ENCODE assay signal across 20 cellular contexts in genomic region chr7:152367170-152367569, GRCh38.
DNase-seq lines count a peak whose midpoint lies in the region; ATAC-seq, FAIRE-seq and TF ChIP-seq lines count a peak whose summit lies in the region.
"Had no signal": no experiment of that assay in that cellular context is flagged by ENCODE, and none has a peak within 500 bp of the region (broad histone marks: within the 10 kb centered on the region; RNA-seq: fewer than 3 reads in every experiment).

No MANE protein-coding gene starts in this region.

- peaks cover 5% of the 10 kb centered on the region for H3K9me1 ChIP-seq in IMR-90 (ENCODE audit: insufficient read depth, low read length)

- no peak overlapping the region for H4K8ac ChIP-seq in IMR-90 (ENCODE audit: low read depth in 2 of 2, low read length in 2 of 2)

- H3K27ac ChIP-seq in IMR-90 (ENCODE audit: insufficient read depth, low read length) (no peak overlapping the region), astrocyte (ENCODE audit: low read depth, low read length) (no peak overlapping the region), osteoblast (ENCODE audit: low read depth, low read length) (no peak overlapping the region), skeletal muscle tissue (ENCODE audit: low read depth, low read length) (peak overlapping the region; percentile 73), mammary epithelial cell (ENCODE audit: insufficient read depth, low read depth, low read length) (no peak overlapping the region)
- H3K27ac ChIP-seq: A549, C4-2B had no signal

- dilution Hi-C loops in IMR-90 (cut with HindIII; ENCODE audit: low sequenced_read_pairs, unreplicated experiment) = no loop called here
- dilution Hi-C loops in mammary epithelial cell (cut with HindIII; ENCODE audit: low sequenced_read_pairs) = loop anchor here (5.0 kb wide), 1 partner anchor 35 kb away; no protein-coding TSS in a partner anchor

- H3K27ac Mint-ChIP-seq in astrocyte (ENCODE audit: unreplicated experiment) = no peak overlapping the region
- H3K27ac Mint-ChIP-seq: CD8-positive, alpha-beta T cell; GM23338 had no signal

- no peak for DNase-seq in IMR-90
- no peak for DNase-seq in astrocyte (ENCODE audit: low read depth)
- DNase-seq in osteoblast (ENCODE audit: insufficient read length, low spot score, missing footprints) = no peak
- no peak for DNase-seq in mammary epithelial cell
- DNase-seq in activated CD4-positive, alpha-beta T cell treated with anti-CD3 and anti-CD28 coated beads for 4 hours = no peak
- DNase-seq: BE2C; CD8-positive, alpha-beta T cell; COR-L47; DMS153; DMS79 treated with DMSO at 0.1 percent for 48 hours; EL had no signal

- no TSS peak for BruUV-seq in IMR-90 (replicated peaks; lab: Mats Ljungman, UMichigan)
- BruUV-seq in mammary epithelial cell (replicated peaks; lab: Mats Ljungman, UMichigan) = no TSS peak

- H3K14ac ChIP-seq in IMR-90 (replicated peaks; ENCODE audit: low read depth, low read length) = no peak overlapping the region

- no peak overlapping the region; the same call in 1 of the 2 replicates for H3K4me2 ChIP-seq in IMR-90 (ENCODE audit: low read depth, low read length)
- H3K4me2 ChIP-seq in astrocyte (ENCODE audit: low read length) = peak overlapping the region; percentile 28
- peak overlapping the region; percentile 52 for H3K4me2 ChIP-seq in osteoblast (ENCODE audit: insufficient read depth, low read length)
- H3K4me2 ChIP-seq in mammary epithelial cell (ENCODE audit: insufficient read depth, low read depth, low read length) = no peak overlapping the region
- H3K4me2 ChIP-seq: A549, GM23338 had no signal

- no peak overlapping the region for H2BK15ac ChIP-seq in IMR-90 (ENCODE audit: low read depth, low read length)

- no peaks in the 10 kb centered on the region for H3K27me3 Mint-ChIP-seq in astrocyte (ENCODE audit: low read depth, unreplicated experiment)

- H3K4me3 Mint-ChIP-seq in astrocyte (ENCODE audit: unreplicated experiment) = no peak overlapping the region
- H3K4me3 Mint-ChIP-seq: CD8-positive, alpha-beta T cell; GM23338 had no signal

- H3K23ac ChIP-seq in IMR-90 (ENCODE audit: low read depth, low read length) = peak overlapping the region; percentile 24; the same call in 1 of the 2 replicates

- H3K4ac ChIP-seq in IMR-90 (ENCODE audit: low read depth, low read length) = no peak overlapping the region

- no peak overlapping the region for H3K4me3 ChIP-seq in IMR-90 (ENCODE audit: insufficient read depth, low read depth, low read length)
- H3K4me3 ChIP-seq in astrocyte (ENCODE audit: insufficient read depth, low read depth, low read length) = no peak overlapping the region
- no peak overlapping the region for H3K4me3 ChIP-seq in osteoblast (ENCODE audit: insufficient read depth, low read length)
- H3K4me3 ChIP-seq in skeletal muscle tissue (ENCODE audit: low read length in 3 of 3) = no peak overlapping the region
- no peak overlapping the region for H3K4me3 ChIP-seq in mammary epithelial cell (replicated peaks in 1 of 3; ENCODE audit: insufficient read depth in 1 of 3, low read depth in 2 of 3, low read length in 3 of 3)
- H3K4me3 ChIP-seq: A549, GM23338 had no signal

- no peak; the same call in 1 of the 2 replicates for ATAC-seq in IMR-90 (ENCODE audit: low read depth)
- ATAC-seq: A549; CD8-positive, alpha-beta T cell; GM23338; HepG2 had no signal

- H3K4me1 Mint-ChIP-seq in astrocyte (ENCODE audit: low read depth, unreplicated experiment) = peaks cover 15% of the 10 kb centered on the region

- no peak for FAIRE-seq in astrocyte (lab: Jason Lieb, UNC)
- FAIRE-seq: A549, D721Med, G401.6, GM12891, HepG2, HTR-8/SVneo had no signal

- H3K79me2 ChIP-seq in astrocyte (ENCODE audit: insufficient read depth, low read length) (peaks cover 99% of the 10 kb centered on the region), osteoblast (ENCODE audit: insufficient read depth, low read length) (peaks cover 99% of the 10 kb centered on the region), mammary epithelial cell (ENCODE audit: insufficient read depth, low read length) (peaks cover 98% of the 10 kb centered on the region)

- H3K4me1 ChIP-seq in IMR-90 (ENCODE audit: control insufficient read depth, insufficient read depth, low read length) (peaks cover 9% of the 10 kb centered on the region), astrocyte (ENCODE audit: insufficient read depth, low read length) (no peaks in the 10 kb centered on the region), osteoblast (ENCODE audit: insufficient read depth, low read length) (peaks cover 3% of the 10 kb centered on the region), skeletal muscle tissue (ENCODE audit: control insufficient read depth in 3 of 3, insufficient read depth in 3 of 3, low read length in 3 of 3) (peaks cover 8 to 33% (median 23%) of the 10 kb centered on the region in 3 donors), mammary epithelial cell (ENCODE audit: insufficient read depth, low read length) (no peaks in the 10 kb centered on the region)

- intact Hi-C loops in IMR-90 (cut with micrococcal nuclease) (no loop called here), mammary epithelial cell (cut with micrococcal nuclease) (no loop called here)

- no peak overlapping the region for H4K91ac ChIP-seq in IMR-90 (ENCODE audit: insufficient read depth, low read depth, low read length)

- no peak for TF ChIP-seq POLR2A in IMR-90 (IDR thresholded peaks at IDR 0.05; ENCODE audit: low read depth, low read length)

- TF ChIP-seq CTCF in IMR-90 (conservative IDR thresholded peaks at IDR 0.05; ENCODE audit: low read depth, low read length) = no peak
- no peak for TF ChIP-seq CTCF in astrocyte (IDR thresholded peaks at IDR 0.05; ENCODE audit: insufficient read depth, low read depth, low read length)
- no peak for TF ChIP-seq CTCF in osteoblast (IDR thresholded peaks at IDR 0.05; ENCODE audit: extremely low read depth, low read depth, low read length)
- TF ChIP-seq CTCF in mammary epithelial cell (conservative IDR thresholded peaks at IDR 0.05 in 1 of 2, IDR thresholded peaks at IDR 0.05 in 1 of 2; ENCODE audit: extremely low read depth in 1 of 2, insufficient read depth in 1 of 2, low read depth in 1 of 2, low read length in 2 of 2) = no peak

- CTCF ChIA-PET in IMR-90 (lab: Yijun Ruan, JAX) (no interaction called here), mammary epithelial cell (lab: Charles Lee; ENCODE audit: low non-redundant PET) (no interaction called here)

- no peak overlapping the region for H2AK5ac ChIP-seq in IMR-90 (ENCODE audit: low read depth, low read length)

- TF ChIP-seq RAD21 in IMR-90 (IDR thresholded peaks at IDR 0.05; ENCODE audit: low read length) = no peak

- H4K20me1 ChIP-seq in IMR-90 (ENCODE audit: insufficient read depth, low read length) (peaks cover 82% of the 10 kb centered on the region), astrocyte (ENCODE audit: insufficient read depth, low read length) (peaks cover 98% of the 10 kb centered on the region), osteoblast (ENCODE audit: insufficient read depth, low read length) (peaks cover 58% of the 10 kb centered on the region), mammary epithelial cell (ENCODE audit: insufficient read depth, low read length) (no peaks in the 10 kb centered on the region)

- no peak overlapping the region for H2AFZ ChIP-seq in IMR-90 (replicated peaks; ENCODE audit: low read length, poor library complexity)
- H2AFZ ChIP-seq in astrocyte (ENCODE audit: low read depth, low read length) = no peak overlapping the region
- no peak overlapping the region for H2AFZ ChIP-seq in osteoblast (ENCODE audit: low read length)
- H2AFZ ChIP-seq in mammary epithelial cell (ENCODE audit: low read depth, low read length) = no peak overlapping the region
- H2AFZ ChIP-seq: GM23338 had no signal

- H3K56ac ChIP-seq in IMR-90 (ENCODE audit: extremely low read depth, insufficient read depth, low read length) = no peak overlapping the region

- H3K79me1 ChIP-seq in IMR-90 (ENCODE audit: low read depth in 1 of 2, low read length in 2 of 2) = peaks cover 22 to 61% of the 10 kb centered on the region in 2 experiments

- H3K9me3 ChIP-seq in IMR-90 (ENCODE audit: control insufficient read depth, insufficient read depth, low read length) = no peaks in the 10 kb centered on the region
- H3K9me3 ChIP-seq in astrocyte (ENCODE audit: insufficient read depth, low read depth, low read length) = no peaks in the 10 kb centered on the region
- H3K9me3 ChIP-seq in osteoblast (ENCODE audit: low read depth, low read length) = no peaks in the 10 kb centered on the region
- H3K9me3 ChIP-seq in skeletal muscle tissue (ENCODE audit: control insufficient read depth in 3 of 3, low read length in 3 of 3) = no peaks in the 10 kb centered on the region
- H3K9me3 ChIP-seq in mammary epithelial cell (replicated peaks; ENCODE audit: insufficient read depth, low read length) = no peaks in the 10 kb centered on the region
- H3K9me3 ChIP-seq: A549, BE2C had no signal

- in situ Hi-C loops in IMR-90 (cut with MboI; ENCODE audit: low sequenced_read_pairs) (no loop called here), mammary epithelial cell (cut with MboI; ENCODE audit: low sequenced_read_pairs in 2 of 2) (no loop called here)

- no peak overlapping the region for H2BK5ac ChIP-seq in IMR-90 (ENCODE audit: low read depth, low read length, poor library complexity, severe bottlenecking)

- no peak overlapping the region for H4K5ac ChIP-seq in IMR-90 (ENCODE audit: low read depth, low read length)

- no peaks in the 10 kb centered on the region for H3K36me3 ChIP-seq in IMR-90 (ENCODE audit: control insufficient read depth, insufficient read depth, low read length)
- H3K36me3 ChIP-seq in astrocyte (ENCODE audit: insufficient read depth, low read length) = no peaks in the 10 kb centered on the region
- H3K36me3 ChIP-seq in osteoblast (ENCODE audit: insufficient read depth, low read length) = no peaks in the 10 kb centered on the region
- H3K36me3 ChIP-seq in skeletal muscle tissue (ENCODE audit: control insufficient read depth in 3 of 3, insufficient read depth in 3 of 3, low read length in 3 of 3) = no peaks in the 10 kb centered on the region
- no peaks in the 10 kb centered on the region for H3K36me3 ChIP-seq in mammary epithelial cell (ENCODE audit: insufficient read depth, low read length)
- H3K36me3 ChIP-seq: BE2C had no signal

- no peak overlapping the region for H3K18ac ChIP-seq in IMR-90 (ENCODE audit: low read depth, low read length)

- H3K9ac ChIP-seq in IMR-90 (ENCODE audit: low read depth, low read length) (no peak overlapping the region), astrocyte (ENCODE audit: low read length) (no peak overlapping the region), skeletal muscle tissue (ENCODE audit: low read depth in 1 of 3, low read length in 3 of 3) (no peak overlapping the region), mammary epithelial cell (ENCODE audit: insufficient read depth, low read length) (no peak overlapping the region)

- POLR2A ChIA-PET in IMR-90 (lab: Charles Lee; ENCODE audit: unreplicated experiment) = no interaction called here

- 100% methylated on average over 1 of the region's 8 CpGs; no CpG with 5 or more reads in 1 of the 2 experiments for WGBS in IMR-90 (ENCODE audit: extremely low coverage in 2 of 2, insufficient read length in 1 of 2), 2 experiments
- 93% methylated on average over 7 of the region's 8 CpGs for WGBS in mammary epithelial cell (ENCODE audit: low coverage, missing lambda C conversion rate)

- no peaks in the 10 kb centered on the region for H3K36me3 Mint-ChIP-seq in astrocyte (ENCODE audit: low read depth, unreplicated experiment)

- H2AK9ac ChIP-seq in IMR-90 (replicated peaks; ENCODE audit: low read depth, low read length, poor library complexity) = no peak overlapping the region

- no peaks in the 10 kb centered on the region for H3K9me3 Mint-ChIP-seq in astrocyte (ENCODE audit: unreplicated experiment)

- H3K27me3 ChIP-seq in IMR-90 (ENCODE audit: control insufficient read depth, insufficient read depth, low read length) (no peaks in the 10 kb centered on the region), astrocyte (ENCODE audit: insufficient read depth, low read length) (no peaks in the 10 kb centered on the region), osteoblast (ENCODE audit: insufficient read depth, low read length) (no peaks in the 10 kb centered on the region), skeletal muscle tissue (ENCODE audit: control insufficient read depth in 3 of 3, insufficient read depth in 3 of 3, low read length in 3 of 3) (no peaks in the 10 kb centered on the region), mammary epithelial cell (ENCODE audit: insufficient read depth, low read length) (no peaks in the 10 kb centered on the region)
- H3K27me3 ChIP-seq: BE2C had no signal

- H2BK120ac ChIP-seq in IMR-90 (ENCODE audit: low read depth, low read length) = no peak overlapping the region

- H2BK20ac ChIP-seq in IMR-90 (ENCODE audit: low read depth, low read length) = no peak overlapping the region

Comparison
In these comparisons a context has a peak if more than half of its experiments do, and no peak if none do; other contexts are left out.
1. H3K4me2 ChIP-seq: peak in astrocyte (single experiment) and osteoblast (single experiment); none in IMR-90 (single experiment) and mammary epithelial cell (single experiment).